12 cellular contexts compared by ENCODE assay signal in genomic region chr11:1244557-1244956, GRCh38. TPM values are rescaled to one million over a fixed set of nuclear protein-coding genes. Genes with fewer than 3 reads are reported as not detected.
"Had no signal": no experiment of that assay in that cellular context is flagged by ENCODE, and none has a peak within 500 bp of the region (broad histone marks: within the 10 kb centered on the region; RNA-seq: fewer than 3 reads in every experiment).

No MANE protein-coding gene starts in this region.

RNA-seq across cellular contexts. Expression of gene MUC5B, which starts 21.7 kb away (rescaled TPM):
- total RNA-seq: activated B cell treated with CpG ODN at 0.5 μM for 24 hours; activated CD4-positive, alpha-beta memory T cell treated with anti-CD3 and anti-CD28 coated beads for 36 hours; activated CD4-positive, alpha-beta memory T cell treated with anti-CD3 and anti-CD28 coated beads, Interleukin-2, amount 10 ng/mL, durations not matched to agents 7 days and 5 days; activated CD4-positive, alpha-beta T cell treated with anti-CD3 and anti-CD28 coated beads for 36 hours; activated CD4-positive, alpha-beta T cell treated with anti-CD3 and anti-CD28 coated beads, Interleukin-2, amount 10 ng/mL, durations not matched to agents 24 days and 14 days; activated CD8-positive, alpha-beta memory T cell treated with anti-CD3 and anti-CD28 coated beads for 36 hours; activated CD8-positive, alpha-beta memory T cell treated with anti-CD3 and anti-CD28 coated beads, Interleukin-2, amount 10 ng/mL, durations not matched to agents 7 days and 5 days; activated CD8-positive, alpha-beta T cell treated with anti-CD3 and anti-CD28 coated beads for 36 hours; activated CD8-positive, alpha-beta T cell treated with anti-CD3 and anti-CD28 coated beads, Interleukin-2, amount 10 ng/mL, durations not matched to agents 7 days and 5 days; T-helper 1 cell treated with Interleukin-12 subunit alpha and Interleukin-12 subunit beta and Interleukin-4 antibody, amounts not matched to agents 30 ng/mL and 1 ng/mL, for 36 hours; T-helper 17 cell; T-helper 2 cell treated with Interferon-gamma antibody and Interleukin-4, amounts not matched to agents 100 ng/mL and 5 ng/mL, for 36 hours had no signal
